Comparison of ENCODE assay signal across 6 cellular contexts in the genomic region with DNA sequence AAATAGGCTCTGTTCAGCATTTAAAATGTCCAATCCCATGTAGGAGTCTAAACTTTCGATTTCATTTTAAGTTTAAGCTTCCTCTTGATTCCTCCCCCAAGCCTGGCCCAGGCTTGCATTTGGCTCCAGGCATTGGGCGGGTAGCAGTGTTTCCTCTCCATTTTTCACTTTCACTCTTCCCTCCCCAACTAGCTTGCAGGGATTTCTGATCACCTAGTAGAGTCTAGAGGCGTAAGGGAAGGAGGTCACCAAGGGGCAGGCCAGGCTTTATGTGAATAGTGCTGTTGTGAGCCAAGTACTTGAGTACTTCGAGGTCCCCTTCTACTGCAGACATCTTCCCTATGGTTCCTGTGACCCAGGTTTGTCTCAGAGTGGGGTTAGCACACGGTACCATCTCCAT. TPM values are rescaled to one million over a fixed set of nuclear protein-coding genes. Genes with fewer than 3 reads are reported as not detected.
DNase-seq lines count a peak whose midpoint lies in the region; ATAC-seq and TF ChIP-seq lines count a peak whose summit lies in the region.
"Not testable (repeated sequence)": the region's sequence is repeated elsewhere in the genome, so short reads cannot be mapped to it uniquely, and the experiment has no call there.

No MANE protein-coding gene starts in this region.

- not testable (repeated sequence) for H4K20me1 ChIP-seq in PC-9 (ENCODE audit: insufficient read depth)

- not testable (repeated sequence) for H3K79me2 ChIP-seq in PC-9 (ENCODE audit: low read depth)

- H2AFZ ChIP-seq in PC-9: not testable (repeated sequence)

- H3K4me3 Mint-ChIP-seq in Caco-2 (ENCODE audit: unreplicated experiment): peak overlapping the region; percentile 74

- TF ChIP-seq CTCF in Caco-2 (IDR thresholded peaks at IDR 0.05; ENCODE audit: insufficient read depth in 1 of 2, low read depth in 1 of 2, low read length in 1 of 2, severe bottlenecking in 1 of 2, unreplicated experiment in 1 of 2); PC-9 (conservative IDR thresholded peaks at IDR 0.05); lower lobe of right lung (IDR thresholded peaks at IDR 0.05); upper lobe of right lung (IDR thresholded peaks at IDR 0.05): not testable (repeated sequence)

- not testable (repeated sequence) for H3K27me3 ChIP-seq in Caco-2 (replicated peaks; ENCODE audit: control insufficient read depth, insufficient read depth, low read length); PC-9 (ENCODE audit: insufficient read depth, low read depth); lower lobe of right lung (ENCODE audit: low read depth); upper lobe of right lung

- H3K27ac Mint-ChIP-seq in Caco-2 (ENCODE audit: unreplicated experiment): not testable (repeated sequence)

- not testable (repeated sequence) for H3K4me1 Mint-ChIP-seq in Caco-2 (ENCODE audit: low read depth, unreplicated experiment)

- H3K9me3 Mint-ChIP-seq in Caco-2 (ENCODE audit: unreplicated experiment): not testable (repeated sequence)

- H3K9me2 ChIP-seq in PC-9 (ENCODE audit: insufficient read depth): not testable (repeated sequence)

- intact Hi-C loops in Caco-2 (cut with micrococcal nuclease; ENCODE audit: unreplicated experiment); PC-9 (cut with micrococcal nuclease; ENCODE audit: unreplicated experiment); Right ventricle myocardium superior (cut with DNase I); lower lobe of right lung (cut with DNase I); upper lobe of right lung (cut with DNase I): not testable (repeated sequence)

- not testable (repeated sequence) for DNase-seq in Caco-2; PC-9; left lobe of liver (ENCODE audit: low spot score); lower lobe of right lung; upper lobe of right lung
- peak; percentile 12 for DNase-seq in Right ventricle myocardium superior

- H3K36me3 ChIP-seq in Caco-2 (ENCODE audit: control insufficient read depth, insufficient read depth, low read length); PC-9 (ENCODE audit: low read depth); lower lobe of right lung; upper lobe of right lung: not testable (repeated sequence)

- not testable (repeated sequence) for ATAC-seq in Right ventricle myocardium superior (ENCODE audit: poor library complexity)
- ATAC-seq in left lobe of liver (peak; percentile 33), lower lobe of right lung (peak; percentile 11 to 19), upper lobe of right lung (peak; percentile 25)

- not testable (repeated sequence) for BruUV-seq in Caco-2 (replicated peaks; lab: Mats Ljungman, UMichigan)
- TSS peak; percentile 43 for BruUV-seq in PC-9 (replicated peaks; lab: Mats Ljungman, UMichigan)

- H3K27ac ChIP-seq in PC-9, lower lobe of right lung, upper lobe of right lung: not testable (repeated sequence)

- not testable (repeated sequence) for H3K36me3 Mint-ChIP-seq in Caco-2 (ENCODE audit: insufficient read depth, unreplicated experiment)

- H3K4me3 ChIP-seq in Caco-2 (ENCODE audit: low read depth, low read length): peak overlapping the region; percentile 51
- H3K4me3 ChIP-seq in PC-9, lower lobe of right lung, upper lobe of right lung: not testable (repeated sequence)

- not testable (repeated sequence) for H3K4me1 ChIP-seq in Caco-2; PC-9 (replicated peaks; ENCODE audit: insufficient read depth); lower lobe of right lung; upper lobe of right lung

- H3K4me2 ChIP-seq in PC-9: peak overlapping the region; percentile 50; the same call in 1 of the 2 replicates

- H3F3A ChIP-seq in PC-9 (ENCODE audit: insufficient read depth, low read depth): not testable (repeated sequence)

- CTCF ChIA-PET in Caco-2 (lab: Charles Lee); PC-9 (lab: Charles Lee): not testable (repeated sequence)

- H3K27me3 Mint-ChIP-seq in Caco-2 (ENCODE audit: insufficient read depth, unreplicated experiment): not testable (repeated sequence)

- POLR2A ChIA-PET in Caco-2 (lab: Charles Lee); PC-9 (lab: Charles Lee; ENCODE audit: unreplicated experiment): not testable (repeated sequence)

- not testable (repeated sequence) for H3K9me3 ChIP-seq in Caco-2; PC-9 (ENCODE audit: insufficient read depth, low read depth); lower lobe of right lung; upper lobe of right lung

RNA-seq across cellular contexts. Expression of gene SYT15B, which starts 18.5 kb away (rescaled TPM):
- total RNA-seq in Caco-2 (2022) (0.11 TPM in 1 of 2 replicates, not detected in the other), PC-9 (2021) (0.94 and 1.1 TPM in 2 replicates), Right ventricle myocardium superior (0.89 TPM), left lobe of liver (0.83 TPM), lower lobe of right lung (40.6 TPM), upper lobe of right lung (40.1 TPM)

Comparison
In these comparisons a context has a peak if more than half of its experiments do, and no peak if none do; other contexts are left out.
1. RNA of gene SYT15B, which starts 18.5 kb away (total RNA-seq): 40.6 TPM in lower lobe of right lung (single experiment) and 40.1 TPM in upper lobe of right lung (single experiment); 0.94 to 1.1 TPM in PC-9, 0.89 TPM in Right ventricle myocardium superior (single experiment), 0.83 TPM in left lobe of liver (single experiment) and 0.11 TPM in Caco-2; every median in the first group is over 10 times any median in the second.